Comparison of ENCODE assay signal across 7 cellular contexts in the genomic region with DNA sequence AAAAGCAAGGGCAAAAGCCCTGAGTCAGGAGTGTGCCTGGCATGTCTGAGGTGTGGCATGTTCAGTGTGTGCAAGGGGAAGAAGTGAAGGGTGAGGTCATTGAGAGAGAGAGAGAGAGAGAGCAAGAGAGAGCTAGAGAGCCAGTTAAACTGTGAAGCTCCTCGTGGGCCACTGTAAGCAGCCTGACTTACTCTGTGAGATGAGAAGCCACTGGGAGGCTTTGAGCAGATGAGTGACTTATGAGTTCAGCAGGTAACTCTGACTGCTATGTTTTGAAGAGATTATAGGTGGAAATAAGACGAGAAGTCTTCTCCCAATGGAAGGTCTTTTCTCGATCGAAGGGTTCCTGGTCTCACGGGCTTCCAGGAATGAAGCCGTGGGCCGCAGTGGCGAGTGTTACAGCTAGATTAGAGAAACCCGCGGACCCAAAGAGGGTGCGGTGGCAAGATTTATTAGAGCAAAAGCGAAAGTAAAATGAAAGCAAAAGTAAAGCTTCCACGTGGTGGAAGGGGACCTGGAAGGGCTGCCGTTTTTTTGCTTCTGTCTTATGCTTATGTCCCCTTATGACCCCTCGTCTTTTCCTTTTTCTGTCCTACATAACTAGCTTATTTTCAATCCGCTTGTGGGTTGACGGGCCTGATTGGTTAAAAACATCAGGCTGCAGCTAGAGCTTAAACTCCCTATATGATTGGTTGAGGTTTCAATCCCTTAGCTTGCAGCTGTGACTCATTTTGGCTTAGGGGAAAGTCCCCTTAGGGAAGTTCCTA.
DNase-seq lines count a peak whose midpoint lies in the region; ATAC-seq, FAIRE-seq and TF ChIP-seq lines count a peak whose summit lies in the region.

No MANE protein-coding gene starts in this region.

- TF ChIP-seq POLR2A in NB4 (IDR thresholded peaks at IDR 0.05; ENCODE audit: extremely low read depth, insufficient read length) = no peak

- TF ChIP-seq CTCF in NB4 (IDR thresholded peaks at IDR 0.05; ENCODE audit: low read depth, low read length) = no peak
- TF ChIP-seq CTCF in epithelial cell of proximal tubule (conservative IDR thresholded peaks at IDR 0.05; ENCODE audit: low read depth, low read length) = no peak

- H3K4me3 ChIP-seq in NB4 (ENCODE audit: low read depth, low read length) (peak overlapping the region; percentile 58), epithelial cell of proximal tubule (ENCODE audit: low read depth, low read length) (peak overlapping the region; percentile 43)

- peak; percentile 76 for DNase-seq in NB4 (ENCODE audit: low read depth)
- DNase-seq in activated CD4-positive, CD25-positive, alpha-beta regulatory T cell treated with anti-CD3 and anti-CD28 coated beads, Interleukin-2, amount 50 U/mL, for 16 hours (ENCODE audit: low read depth, low spot score) = peak; percentile 13
- DNase-seq in epithelial cell of proximal tubule (ENCODE audit: low read depth) = peak; percentile 1
- DNase-seq in stimulated activated CD4-positive, alpha-beta T cell treated with anti-CD3 and anti-CD28 coated beads, Interleukin-12 subunit alpha, Interleukin-12 subunit beta, amount 100 ng/mL, for 48 hours (ENCODE audit: low read depth in 2 of 3, low spot score in 1 of 3) = peak; percentile 23 to 49 (median 25)
- no peak for DNase-seq in frontal cortex (ENCODE audit: low spot score in 2 of 2)

- ATAC-seq in GM18508 (IDR thresholded peaks at IDR 0.05; ENCODE audit: insufficient read depth, unreplicated experiment) (peak; percentile 73), HG02588 (IDR thresholded peaks at IDR 0.05; ENCODE audit: unreplicated experiment) (peak; percentile 81)

- no peak for FAIRE-seq in frontal cortex (lab: Jason Lieb, UNC)

Comparison
In these comparisons a context has a peak if more than half of its experiments do, and no peak if none do; other contexts are left out.
1. DNase-seq: peak in NB4 (single experiment), activated CD4-positive, CD25-positive, alpha-beta regulatory T cell treated with anti-CD3 and anti-CD28 coated beads, Interleukin-2, amount 50 U/mL, for 16 hours (single experiment), epithelial cell of proximal tubule (single experiment) and stimulated activated CD4-positive, alpha-beta T cell treated with anti-CD3 and anti-CD28 coated beads, Interleukin-12 subunit alpha, Interleukin-12 subunit beta, amount 100 ng/mL, for 48 hours (3 of 3); none in frontal cortex (0 of 2).